In the genomic region with DNA sequence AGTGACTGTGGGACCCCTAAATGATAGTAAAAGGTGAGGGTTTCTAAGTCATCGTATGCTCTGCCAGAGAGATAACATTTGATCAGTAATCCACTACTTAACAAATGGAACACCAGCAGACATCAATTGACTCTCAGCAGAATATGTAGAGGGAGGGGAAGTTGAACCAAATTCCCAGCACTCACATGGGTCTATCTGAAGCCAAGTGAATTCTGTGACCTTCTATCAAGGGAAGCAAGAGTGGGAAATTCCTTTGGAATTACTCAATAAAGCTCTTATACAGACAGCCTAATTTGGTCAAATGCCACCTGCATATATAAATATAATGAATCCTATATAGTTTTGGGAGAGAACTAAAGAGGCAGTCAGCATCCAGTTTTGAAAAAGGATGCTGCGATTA, we compare ENCODE assay signal across 31 cellular contexts. TPM values are rescaled to one million over a fixed set of nuclear protein-coding genes. Genes with fewer than 3 reads are reported as not detected.
"Had no signal": no experiment of that assay in that cellular context is flagged by ENCODE, and none has a peak within 500 bp of the region (broad histone marks: within the 10 kb centered on the region; RNA-seq: fewer than 3 reads in every experiment).

No MANE protein-coding gene starts in this region.

- ATAC-seq: foreskin keratinocyte; gastroesophageal sphincter; heart left ventricle; left lobe of liver; naive thymus-derived CD4-positive, alpha-beta T cell; sciatic nerve; stimulated activated naive CD8-positive, alpha-beta T cell treated with anti-CD3 and anti-CD28 coated beads, Interleukin-15, amount 100 ng/mL, for 72 hours; upper lobe of right lung had no signal

- H3K79me2 ChIP-seq: hepatocyte, parathyroid adenoma had no signal

- H3K9ac ChIP-seq: neural progenitor cell, parathyroid adenoma had no signal

- H3K9me3 ChIP-seq: esophagus muscularis mucosa, gastroesophageal sphincter, heart left ventricle, right atrium auricular region, suprapubic skin, transverse colon, upper lobe of right lung, uterus had no signal

- H3K4me1 ChIP-seq: esophagus muscularis mucosa, gastroesophageal sphincter, neural progenitor cell, parathyroid adenoma, suprapubic skin, transverse colon, upper lobe of right lung, uterus had no signal

- H3K4me3 ChIP-seq: dorsolateral prefrontal cortex, esophagus muscularis mucosa, gastroesophageal sphincter, heart left ventricle, hepatocyte, lung, neural progenitor cell, right atrium auricular region, smooth muscle cell, suprapubic skin, transverse colon, upper lobe of right lung, uterus had no signal

- H3K27ac ChIP-seq: dorsolateral prefrontal cortex, esophagus muscularis mucosa, foreskin keratinocyte, gastroesophageal sphincter, heart left ventricle, hepatocyte, neural progenitor cell, parathyroid adenoma, right atrium auricular region, suprapubic skin, transverse colon, upper lobe of right lung, uterus had no signal

- H3K27me3 ChIP-seq: esophagus muscularis mucosa, foreskin keratinocyte, gastroesophageal sphincter, heart left ventricle, neural progenitor cell, right atrium auricular region, suprapubic skin, transverse colon, upper lobe of right lung, uterus had no signal

- DNase-seq: dorsolateral prefrontal cortex; effector CD4-positive, alpha-beta T cell; endodermal cell; foreskin keratinocyte; heart left ventricle; kidney; midbrain; naive thymus-derived CD4-positive, alpha-beta T cell; stimulated activated CD4-positive, alpha-beta T cell treated with anti-CD3 and anti-CD28 coated beads, Interleukin-12 subunit alpha, Interleukin-12 subunit beta, amount 100 ng/mL, for 4 hours; stimulated activated CD4-positive, alpha-beta T cell treated with anti-CD3 and anti-CD28 coated beads, Interleukin-1b, Interleukin-23, amount 100 ng/mL, for 48 hours; stimulated activated CD4-positive, alpha-beta T cell treated with anti-CD3 and anti-CD28 coated beads, Interleukin-4, amount 100 ng/mL, for 1 hour; stimulated activated CD8-positive, alpha-beta memory T cell treated with anti-CD3 and anti-CD28 coated beads, Interleukin-4, amount 100 ng/mL, for 48 hours; stimulated activated naive CD4-positive, alpha-beta T cell; stimulated activated naive CD8-positive, alpha-beta T cell treated with anti-CD3 and anti-CD28 coated beads, Interleukin-15, amount 100 ng/mL, for 72 hours; transverse colon; upper lobe of right lung; uterus had no signal

- H3K36me3 ChIP-seq: esophagus muscularis mucosa, gastroesophageal sphincter, heart left ventricle, neural progenitor cell, right atrium auricular region, suprapubic skin, transverse colon, upper lobe of right lung, uterus had no signal

- FAIRE-seq: kidney had no signal

- H3K4me2 ChIP-seq: hepatocyte, neural progenitor cell, smooth muscle cell had no signal

RNA-seq across cellular contexts. Expression of a gene that starts 15.8 kb away (rescaled TPM):
- total RNA-seq: endodermal cell; epithelial cell of proximal tubule; foreskin keratinocyte; left lobe of liver; naive thymus-derived CD4-positive, alpha-beta T cell; progenitor cell of endocrine pancreas; sciatic nerve had no signal
- polyA plus RNA-seq: fibroblast of lung; foreskin keratinocyte; hepatocyte; naive thymus-derived CD4-positive, alpha-beta T cell; smooth muscle cell had no signal
